ENCODE assay signal across 24 cellular contexts in genomic region chr4:33592701-33593100, GRCh38.
"Had no signal": no experiment of that assay in that cellular context is flagged by ENCODE, and none has a peak within 500 bp of the region (broad histone marks: within the 10 kb centered on the region; RNA-seq: fewer than 3 reads in every experiment).

No MANE protein-coding gene starts in this region.

- H3K27ac Mint-ChIP-seq: activated naive CD4-positive, alpha-beta T cell treated with anti-CD3 and anti-CD28 coated beads for 36 hours; activated naive CD8-positive, alpha-beta T cell treated with anti-CD3 and anti-CD28 coated beads, Interleukin-2, amount 10 ng/mL, durations not matched to agents 7 days and 5 days; memory B cell; nephron progenitor cell; WTC11 had no signal

- H3K36me3 ChIP-seq: gastrocnemius medialis, pancreas, upper lobe of right lung had no signal

- H3K36me3 Mint-ChIP-seq: activated naive CD8-positive, alpha-beta T cell treated with anti-CD3 and anti-CD28 coated beads, Interleukin-2, amount 10 ng/mL, durations not matched to agents 7 days and 5 days; memory B cell had no signal

- DNase-seq: activated CD4-positive, alpha-beta T cell treated with anti-CD3 and anti-CD28 coated beads, Interleukin-2, amount 50 U/mL, for 4 hours; activated CD8-positive, alpha-beta memory T cell treated with anti-CD3 and anti-CD28 coated beads, Interleukin-2, amount 50 U/mL, for 48 hours; activated naive CD4-positive, alpha-beta T cell treated with anti-CD3 and anti-CD28 coated beads for 36 hours; activated naive CD8-positive, alpha-beta T cell treated with anti-CD3 and anti-CD28 coated beads, Interleukin-2, amount 10 ng/mL, durations not matched to agents 7 days and 5 days; activated T-cell treated with anti-CD3 and anti-CD28 coated beads, Interleukin-2, amount 50 U/mL, for 4 hours; amygdala; body of pancreas; effector memory CD4-positive, alpha-beta T cell; gastrocnemius medialis; hippocampal formation; islet precursor cell; left colon; mucosa of descending colon; nephron progenitor cell; pancreas; right cardiac atrium; stimulated activated CD4-positive, alpha-beta T cell treated with anti-CD3 and anti-CD28 coated beads, Interleukin-12 subunit alpha, Interleukin-12 subunit beta, amount 100 ng/mL, for 4 hours; stimulated activated CD4-positive, alpha-beta T cell treated with anti-CD3 and anti-CD28 coated beads, Interleukin-4, amount 100 ng/mL, for 4 hours; stimulated activated naive CD8-positive, alpha-beta T cell treated with anti-CD3 and anti-CD28 coated beads, Interleukin-15, Interleukin-2, amounts not matched to agents 100 U/mL and 50 U/mL, for 24 hours; T-helper 9 cell; upper lobe of right lung had no signal

- ATAC-seq: activated T-cell treated with anti-CD3 and anti-CD28 coated beads, Interleukin-2, amount 50 U/mL, for 4 hours; body of pancreas; esophagus mucosa; gastrocnemius medialis; left colon; mucosa of descending colon; pancreas; right cardiac atrium; stimulated activated naive CD8-positive, alpha-beta T cell treated with anti-CD3 and anti-CD28 coated beads, Interleukin-15, Interleukin-2, amounts not matched to agents 100 U/mL and 50 U/mL, for 24 hours; upper lobe of right lung; WTC11 had no signal

- H3K4me1 Mint-ChIP-seq: activated naive CD8-positive, alpha-beta T cell treated with anti-CD3 and anti-CD28 coated beads, Interleukin-2, amount 10 ng/mL, durations not matched to agents 7 days and 5 days; memory B cell; nephron progenitor cell; WTC11 had no signal

- H3K4me3 Mint-ChIP-seq: activated naive CD4-positive, alpha-beta T cell treated with anti-CD3 and anti-CD28 coated beads for 36 hours; activated naive CD8-positive, alpha-beta T cell treated with anti-CD3 and anti-CD28 coated beads, Interleukin-2, amount 10 ng/mL, durations not matched to agents 7 days and 5 days; activated T-cell treated with anti-CD3 and anti-CD28 coated beads, Interleukin-2, amount 50 U/mL, for 4 hours; memory B cell; nephron progenitor cell; WTC11 had no signal

- H3K27me3 ChIP-seq: body of pancreas, gastrocnemius medialis, pancreas, upper lobe of right lung had no signal

- H3K27me3 Mint-ChIP-seq: activated naive CD8-positive, alpha-beta T cell treated with anti-CD3 and anti-CD28 coated beads, Interleukin-2, amount 10 ng/mL, durations not matched to agents 7 days and 5 days; memory B cell had no signal

- H3K9me3 ChIP-seq: pancreas had no signal

- H3K27ac ChIP-seq: body of pancreas, gastrocnemius medialis, pancreas, upper lobe of right lung had no signal

- H3K4me3 ChIP-seq: body of pancreas, gastrocnemius medialis, mucosa of descending colon, pancreas, upper lobe of right lung had no signal

- H3K4me1 ChIP-seq: body of pancreas, gastrocnemius medialis, pancreas, upper lobe of right lung had no signal
